8 cellular contexts compared by ENCODE assay signal in genomic region chr11:115256326-115257197, GRCh38.
A peak's percentile ranks its signal among the peaks of the same experiment; 100 is the strongest.
DNase-seq lines count a peak whose midpoint lies in the region; ATAC-seq, FAIRE-seq and TF ChIP-seq lines count a peak whose summit lies in the region.

No MANE protein-coding gene starts in this region.

- H3K4me1 ChIP-seq in mucosa of descending colon (ENCODE audit: low read depth), result no peaks in the 10 kb centered on the region
- no peaks in the 10 kb centered on the region for H3K4me1 ChIP-seq in esophagus squamous epithelium

- H3K36me3 ChIP-seq in mucosa of descending colon (ENCODE audit: low read depth) (no peaks in the 10 kb centered on the region), esophagus squamous epithelium (no peaks in the 10 kb centered on the region)

- no peaks in the 10 kb centered on the region for H3K9me3 ChIP-seq in mucosa of descending colon
- no peaks in the 10 kb centered on the region for H3K9me3 ChIP-seq in esophagus squamous epithelium

- H3K27me3 ChIP-seq in esophagus squamous epithelium, result no peaks in the 10 kb centered on the region

- DNase-seq in NCI-H2171 treated with DMSO at 0.1 percent for 48 hours (lab: John Stamatoyannopoulos, UW) (peak; percentile 75), mucosa of descending colon (peak in 1 of 3 donors; percentile 10), esophagus squamous epithelium (lab: John Stamatoyannopoulos, UW) (no peak), kidney glomerular epithelial cell (lab: John Stamatoyannopoulos, UW) (no peak), D721Med (ENCODE audit: insufficient read length, low spot score) (no peak)
- no peak for DNase-seq in stimulated activated CD4-positive, alpha-beta T cell treated with anti-CD3 and anti-CD28 coated beads, Interleukin-4, amount 100 ng/mL, for 4 hours

- TF ChIP-seq CTCF in mucosa of descending colon (IDR thresholded peaks at IDR 0.05) (no peak), esophagus squamous epithelium (IDR thresholded peaks at IDR 0.05) (no peak), D721Med (IDR thresholded peaks at IDR 0.05; ENCODE audit: insufficient read depth, missing control alignments) (no peak)

- ATAC-seq in GM18907 (IDR thresholded peaks at IDR 0.05; ENCODE audit: unreplicated experiment) (peak; percentile 96), HG02642 (IDR thresholded peaks at IDR 0.05; ENCODE audit: poor library complexity, unreplicated experiment) (peak; percentile 92), mucosa of descending colon (peak; percentile 81)

- 52 to 61% methylated on average over 7 of the region's 7 CpGs for WGBS in esophagus squamous epithelium, 2 donors

- intact Hi-C loops in mucosa of descending colon (cut with DNase I, micrococcal nuclease), result no loop called here
- intact Hi-C loops in esophagus squamous epithelium (cut with DNase I), result no loop called here

- H3K4me3 ChIP-seq in mucosa of descending colon, result no peak overlapping the region
- no peak overlapping the region for H3K4me3 ChIP-seq in esophagus squamous epithelium

- no peak overlapping the region for H3K27ac ChIP-seq in esophagus squamous epithelium

- no peak for TF ChIP-seq POLR2A in esophagus squamous epithelium (IDR thresholded peaks at IDR 0.05)

- FAIRE-seq in D721Med (lab: Jason Lieb, UNC), result no peak
